In genomic region chr1:3410435-3410915, GRCh38 we compare ENCODE assay signal across 11 cellular contexts. TPM values are rescaled to one million over a fixed set of nuclear protein-coding genes. Genes with fewer than 3 reads are reported as not detected.
"Had no signal": no experiment of that assay in that cellular context is flagged by ENCODE, and none has a peak within 500 bp of the region (broad histone marks: within the 10 kb centered on the region; RNA-seq: fewer than 3 reads in every experiment).

No MANE protein-coding gene starts in this region.

- FAIRE-seq: TTC549 had no signal

- H3K27ac ChIP-seq: epithelial cell of prostate, psoas muscle had no signal

- H3K4me3 ChIP-seq: psoas muscle had no signal

- ATAC-seq: stimulated activated naive CD8-positive, alpha-beta T cell treated with anti-CD3 and anti-CD28 coated beads, Interleukin-15, amount 100 ng/mL, for 72 hours had no signal

- H3K9me3 ChIP-seq: psoas muscle had no signal

- H3K4me1 ChIP-seq: psoas muscle had no signal

- DNase-seq: activated CD4-positive, alpha-beta T cell treated with anti-CD3 and anti-CD28 coated beads, Interleukin-2, amount 50 U/mL, for 1 hour; activated CD8-positive, alpha-beta memory T cell treated with anti-CD3 and anti-CD28 coated beads for 24 hours; activated naive CD4-positive, alpha-beta T cell; cerebellar nuclear complex; effector memory CD4-positive, alpha-beta T cell; stimulated activated CD4-positive, alpha-beta T cell treated with anti-CD3 and anti-CD28 coated beads, Interleukin-1b, Interleukin-23, amount 100 ng/mL, for 48 hours; stimulated activated naive CD8-positive, alpha-beta T cell treated with anti-CD3 and anti-CD28 coated beads, Interleukin-15, amount 100 ng/mL, for 72 hours had no signal

RNA-seq across cellular contexts. Expression of gene ARHGEF16, which starts 44.0 kb away (rescaled TPM):
- total RNA-seq: T-helper 2 cell treated with Interferon-gamma antibody and Interleukin-4, amounts not matched to agents 100 ng/mL and 5 ng/mL, for 36 hours had no signal
